17 cellular contexts compared by ENCODE assay signal in the genomic region with DNA sequence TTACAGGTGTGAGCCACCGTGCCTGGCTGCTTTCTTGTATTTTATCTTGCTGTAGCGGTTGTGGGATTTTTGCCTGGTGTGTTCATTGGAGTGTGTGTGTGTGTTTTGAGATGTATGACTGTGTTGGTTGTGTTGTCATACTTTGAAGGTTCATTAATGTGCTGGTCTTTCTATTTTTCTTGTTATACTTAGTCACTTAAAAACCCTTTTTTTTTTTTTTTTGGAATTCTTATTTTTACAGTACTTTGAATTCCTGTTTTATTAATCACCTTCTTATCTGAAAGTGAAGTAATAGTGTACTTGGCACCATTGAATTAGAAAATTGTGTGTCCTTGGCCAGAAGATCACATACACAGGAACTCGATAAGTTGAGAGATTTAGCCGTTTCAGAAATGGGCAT. TPM values are rescaled to one million over a fixed set of nuclear protein-coding genes. Genes with fewer than 3 reads are reported as not detected.
DNase-seq lines count a peak whose midpoint lies in the region; ATAC-seq and TF ChIP-seq lines count a peak whose summit lies in the region.
"Had no signal": no experiment of that assay in that cellular context is flagged by ENCODE, and none has a peak within 500 bp of the region (broad histone marks: within the 10 kb centered on the region; RNA-seq: fewer than 3 reads in every experiment).

No MANE protein-coding gene starts in this region.

- ATAC-seq in SK-N-SH treated with all-trans-retinoic acid at 6 μM for 48 hours (no peak), GM19455 (IDR thresholded peaks at IDR 0.05; ENCODE audit: unreplicated experiment) (no peak)
- no peak for ATAC-seq in activated T-helper 17 cell treated with anti-CD3 and anti-CD28 coated beads, Interleukin-2, amount 50 U/mL, for 72 hours (replicated peaks)
- no peak for ATAC-seq in activated naive CD4-positive, alpha-beta T cell treated with anti-CD3 and anti-CD28 coated beads, Interleukin-2, amount 50 U/mL, for 72 hours
- ATAC-seq: CD8-positive, alpha-beta T cell; heart right ventricle; WTC11 had no signal

- no peak overlapping the region for H3K9ac ChIP-seq in SK-N-SH

- H3F3A ChIP-seq in SK-N-SH (replicated peaks; ENCODE audit: insufficient read depth), result peaks cover 40% of the 10 kb centered on the region

- H3K36me3 Mint-ChIP-seq in activated T-helper 17 cell treated with anti-CD3 and anti-CD28 coated beads, Interleukin-2, amount 50 U/mL, for 72 hours (ENCODE audit: low read depth), result peaks cover 11% of the 10 kb centered on the region
- peaks cover 0 to 6% of the 10 kb centered on the region in 2 donors for H3K36me3 Mint-ChIP-seq in activated naive CD4-positive, alpha-beta T cell treated with anti-CD3 and anti-CD28 coated beads, Interleukin-2, amount 50 U/mL, for 72 hours
- H3K36me3 Mint-ChIP-seq: WTC11 had no signal

- no peaks in the 10 kb centered on the region for H3K9me3 Mint-ChIP-seq in activated T-helper 17 cell treated with anti-CD3 and anti-CD28 coated beads, Interleukin-2, amount 50 U/mL, for 72 hours
- no peaks in the 10 kb centered on the region for H3K9me3 Mint-ChIP-seq in activated naive CD4-positive, alpha-beta T cell treated with anti-CD3 and anti-CD28 coated beads, Interleukin-2, amount 50 U/mL, for 72 hours
- H3K9me3 Mint-ChIP-seq: activated naive CD4-positive, alpha-beta T cell treated with anti-CD3 and anti-CD28 coated beads for 36 hours; CD8-positive, alpha-beta T cell; WTC11 had no signal

- peaks cover 0 to 3% of the 10 kb centered on the region in 2 experiments for H3K36me3 ChIP-seq in SK-N-SH (replicated peaks in 1 of 2; ENCODE audit: control insufficient read depth in 1 of 2, insufficient read depth in 2 of 2, low read length in 1 of 2)
- H3K36me3 ChIP-seq in sigmoid colon, result no peaks in the 10 kb centered on the region
- H3K36me3 ChIP-seq: heart right ventricle, MG63 had no signal

- peaks cover 97% of the 10 kb centered on the region for H3K79me2 ChIP-seq in SK-N-SH (ENCODE audit: insufficient read depth)

- DNase-seq in SK-N-SH (no peak), fibroblast of the aortic adventitia (ENCODE audit: low read depth) (peak; percentile 93), sigmoid colon (no peak), NCI-H2107 (lab: John Stamatoyannopoulos, UW) (no peak)
- DNase-seq in activated naive CD4-positive, alpha-beta T cell treated with anti-CD3 and anti-CD28 coated beads, Interleukin-2, amount 50 U/mL, for 72 hours (ENCODE audit: low spot score in 2 of 2), result no peak
- DNase-seq: activated naive CD4-positive, alpha-beta T cell treated with anti-CD3 and anti-CD28 coated beads for 36 hours; CD8-positive, alpha-beta T cell; heart right ventricle; MG63; NCI-H69; posterior cingulate gyrus had no signal

- TF ChIP-seq RAD21 in SK-N-SH (IDR thresholded peaks at IDR 0.05; ENCODE audit: low read length), result no peak

- H4K20me1 ChIP-seq in SK-N-SH (ENCODE audit: insufficient read depth), result no peaks in the 10 kb centered on the region; the same call in 1 of the 2 replicates

- H3K4me3 Mint-ChIP-seq in activated T-helper 17 cell treated with anti-CD3 and anti-CD28 coated beads, Interleukin-2, amount 50 U/mL, for 72 hours, result no peak overlapping the region
- H3K4me3 Mint-ChIP-seq: activated naive CD4-positive, alpha-beta T cell treated with anti-CD3 and anti-CD28 coated beads for 36 hours; CD8-positive, alpha-beta T cell; WTC11 had no signal

- H3K9me2 ChIP-seq in SK-N-SH, result no peaks in the 10 kb centered on the region

- CTCF ChIA-PET in SK-N-SH (lab: Yijun Ruan, JAX), result no interaction called here

- TF ChIP-seq EP300 in SK-N-SH (IDR thresholded peaks at IDR 0.05; ENCODE audit: borderline replicate concordance in 1 of 2, low read depth in 1 of 2, low read length in 1 of 2) (no peak), sigmoid colon (IDR thresholded peaks at IDR 0.05) (no peak)

- H3K27me3 ChIP-seq in SK-N-SH (ENCODE audit: insufficient read depth), result no peaks in the 10 kb centered on the region
- no peaks in the 10 kb centered on the region for H3K27me3 ChIP-seq in sigmoid colon
- H3K27me3 ChIP-seq: heart right ventricle, MG63 had no signal

- TF ChIP-seq CTCF in SK-N-SH (IDR thresholded peaks at IDR 0.05) (no peak), fibroblast of the aortic adventitia (IDR thresholded peaks at IDR 0.05; ENCODE audit: insufficient read depth, low read length) (no peak), sigmoid colon (IDR thresholded peaks at IDR 0.05) (no peak)

- H2AFZ ChIP-seq in SK-N-SH (ENCODE audit: low read depth), result no peak overlapping the region
- H2AFZ ChIP-seq: PC-9 had no signal

- no peak for TF ChIP-seq POLR2A in sigmoid colon (IDR thresholded peaks at IDR 0.05)

- H3K4me3 ChIP-seq in SK-N-SH (ENCODE audit: low read depth in 2 of 2, low read length in 1 of 2) (no peak overlapping the region), fibroblast of the aortic adventitia (ENCODE audit: low read depth, low read length) (no peak overlapping the region), sigmoid colon (no peak overlapping the region)
- H3K4me3 ChIP-seq: heart right ventricle, MG63, PC-9 had no signal

- H3K4me1 Mint-ChIP-seq in activated T-helper 17 cell treated with anti-CD3 and anti-CD28 coated beads, Interleukin-2, amount 50 U/mL, for 72 hours, result peaks cover 30% of the 10 kb centered on the region

- no peak overlapping the region for H3K4me2 ChIP-seq in SK-N-SH
- H3K4me2 ChIP-seq: PC-9 had no signal

- H3K27ac ChIP-seq in SK-N-SH (ENCODE audit: low read depth in 2 of 2, low read length in 1 of 2) (peak overlapping the region in 1 of 2 experiments; percentile 69; a peak in 2 of 4 replicates), sigmoid colon (peak overlapping the region in 3 of 4 donors; percentile 22 to 70 (median 33))
- H3K27ac ChIP-seq: 22Rv1, heart right ventricle, PC-9 had no signal

- H3K4me1 ChIP-seq in SK-N-SH (ENCODE audit: control insufficient read depth in 1 of 2, insufficient read depth in 2 of 2, low read depth in 1 of 2, low read length in 1 of 2) (peaks cover 0 to 16% of the 10 kb centered on the region in 2 experiments; a peak in 2 of 4 replicates), sigmoid colon (peaks cover 0 to 70% (median 48%) of the 10 kb centered on the region in 4 donors)

- H3K27ac Mint-ChIP-seq in activated T-helper 17 cell treated with anti-CD3 and anti-CD28 coated beads, Interleukin-2, amount 50 U/mL, for 72 hours, result peak overlapping the region; percentile 6
- H3K27ac Mint-ChIP-seq in activated naive CD4-positive, alpha-beta T cell treated with anti-CD3 and anti-CD28 coated beads, Interleukin-2, amount 50 U/mL, for 72 hours, result no peak overlapping the region
- H3K27ac Mint-ChIP-seq: activated naive CD4-positive, alpha-beta T cell treated with anti-CD3 and anti-CD28 coated beads for 36 hours; CD8-positive, alpha-beta T cell; WTC11 had no signal

- H3K9me3 ChIP-seq in SK-N-SH, result no peaks in the 10 kb centered on the region
- H3K9me3 ChIP-seq in sigmoid colon, result no peaks in the 10 kb centered on the region
- H3K9me3 ChIP-seq: heart right ventricle, MG63 had no signal

- intact Hi-C loops in sigmoid colon (cut with DNase I), result no loop called here

- H3K27me3 Mint-ChIP-seq in activated T-helper 17 cell treated with anti-CD3 and anti-CD28 coated beads, Interleukin-2, amount 50 U/mL, for 72 hours, result no peaks in the 10 kb centered on the region

- WGBS in SK-N-SH (ENCODE audit: low lambda C conversion rate), result 57% methylated on average over 3 of the region's 4 CpGs
- WGBS in sigmoid colon, 2 donors, result 88% methylated on average over 4 of the region's 4 CpGs

- POLR2A ChIA-PET in SK-N-SH (lab: Yijun Ruan, JAX), result no interaction called here

TF ChIP-seq in SK-N-SH treated with all-trans-retinoic acid at 6 μM for 48 hours, 23 proteins besides CTCF, POLR2A, EP300 and RAD21:
- 0 out of 2 replicates have a peak, but pooled peaks have one; percentile 9 for TF ChIP-seq ISL1 (CRISPR knock-in tag; IDR thresholded peaks at IDR 0.05)
- no peak for TF ChIP-seq GLIS3 (CRISPR knock-in tag; IDR thresholded peaks at IDR 0.05)

TF ChIP-seq in SK-N-SH, 30 proteins besides CTCF, POLR2A, EP300 and RAD21:
- TF ChIP-seq NFIC (IDR thresholded peaks at IDR 0.05; ENCODE audit: borderline replicate concordance) (no peak), POLR2AphosphoS5 (IDR thresholded peaks at IDR 0.05; ENCODE audit: low read depth, low read length) (no peak), TAF1 (IDR thresholded peaks at IDR 0.05; ENCODE audit: borderline replicate concordance, low read depth, low read length) (no peak)
- TF ChIP-seq, protein P1, sequence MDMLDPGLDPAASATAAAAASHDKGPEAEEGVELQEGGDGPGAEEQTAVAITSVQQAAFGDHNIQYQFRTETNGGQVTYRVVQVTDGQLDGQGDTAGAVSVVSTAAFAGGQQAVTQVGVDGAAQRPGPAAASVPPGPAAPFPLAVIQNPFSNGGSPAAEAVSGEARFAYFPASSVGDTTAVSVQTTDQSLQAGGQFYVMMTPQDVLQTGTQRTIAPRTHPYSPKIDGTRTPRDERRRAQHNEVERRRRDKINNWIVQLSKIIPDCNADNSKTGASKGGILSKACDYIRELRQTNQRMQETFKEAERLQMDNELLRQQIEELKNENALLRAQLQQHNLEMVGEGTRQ (IDR thresholded peaks at IDR 0.05; ENCODE audit: borderline replicate concordance, low read depth, low read length), result no peak
TF ChIP-seq in SK-N-SH: peak in this region for 0.

RNA-seq across cellular contexts. Expression of a gene that starts 30.2 kb away (rescaled TPM):
- polyA plus RNA-seq in SK-N-SH (2012; rRNA removed), result 5.6 and 6.7 TPM in 2 replicates
- polyA plus RNA-seq in SK-N-SH (2012; cell fraction: cytosol; rRNA removed), result 6.1 and 6.6 TPM in 2 replicates
- polyA plus RNA-seq in SK-N-SH (2012; cell fraction: nucleus; rRNA removed), result 4.4 and 10.1 TPM in 2 replicates
- 10 to 100 TPM; 16.3 to 31.5 TPM for total RNA-seq in activated T-helper 17 cell treated with anti-CD3 and anti-CD28 coated beads, Interleukin-2, amount 50 U/mL, for 72 hours
- 3.8 and 9.7 TPM in 2 replicates for total RNA-seq in fibroblast of the aortic adventitia (ENCODE audit: low replicate concordance)
- total RNA-seq in sigmoid colon, result 10 to 100 TPM; 14.9 to 23.5 (median 20.0) TPM
- polyA plus RNA-seq in sigmoid colon, result 1 to 10 TPM; 3.6 to 5.0 (median 4.2) TPM
- total RNA-seq in activated naive CD4-positive, alpha-beta T cell treated with anti-CD3 and anti-CD28 coated beads, Interleukin-2, amount 50 U/mL, for 72 hours, result 10 to 100 TPM; 25.7 to 27.9 TPM
